Comparison of ENCODE assay signal across 1 cellular context in the genomic region with DNA sequence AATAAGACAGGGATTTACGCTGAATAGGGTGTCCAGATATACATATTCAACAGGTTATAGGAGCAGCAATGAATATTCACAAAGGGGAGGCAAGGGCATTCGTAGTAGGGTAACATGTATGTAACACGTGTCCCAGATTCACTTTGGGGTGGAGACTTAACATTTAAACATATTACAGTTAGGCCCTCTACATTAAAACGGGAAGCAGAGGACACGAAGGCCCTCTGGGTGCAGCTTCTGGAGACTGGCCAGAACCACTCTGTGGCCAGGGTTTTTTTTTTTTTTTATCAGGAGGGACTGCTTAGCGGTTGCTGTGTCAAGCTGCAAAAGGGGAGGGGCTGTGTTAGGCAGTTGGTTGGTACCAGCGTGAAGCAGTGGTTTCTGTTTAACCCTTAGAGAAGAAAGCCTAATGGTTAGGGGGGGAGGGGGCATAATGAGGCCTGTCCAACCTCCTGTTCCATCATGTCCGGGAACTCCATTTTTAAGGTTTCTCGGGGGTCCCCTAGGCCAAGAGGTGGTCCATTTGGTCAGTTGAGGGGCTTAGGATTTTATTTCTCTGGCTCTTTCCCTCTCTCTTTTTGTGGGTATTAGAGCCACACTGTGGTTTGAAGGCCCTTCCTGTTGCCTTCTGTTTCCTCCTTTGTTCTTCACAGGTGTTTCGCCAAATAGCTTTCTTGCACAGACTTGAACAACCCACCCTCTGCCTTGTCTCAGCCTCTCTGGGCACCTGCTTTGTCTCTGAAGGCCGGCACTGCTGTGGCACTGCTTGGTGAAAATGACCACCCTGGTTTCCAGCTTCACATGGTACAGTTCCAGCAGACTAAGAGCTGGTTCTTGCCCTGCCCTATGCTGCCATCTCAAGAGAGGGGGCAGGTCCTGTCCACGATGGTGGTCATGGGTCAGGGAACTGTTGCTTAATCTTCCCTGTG.
TF ChIP-seq lines count a peak whose summit lies in the region.

No MANE protein-coding gene starts in this region.

TF ChIP-seq in HEK293, 187 proteins besides CTCF, POLR2A, EP300 and RAD21 (continued from another document and continues in another):
- TF ChIP-seq, protein P1, sequence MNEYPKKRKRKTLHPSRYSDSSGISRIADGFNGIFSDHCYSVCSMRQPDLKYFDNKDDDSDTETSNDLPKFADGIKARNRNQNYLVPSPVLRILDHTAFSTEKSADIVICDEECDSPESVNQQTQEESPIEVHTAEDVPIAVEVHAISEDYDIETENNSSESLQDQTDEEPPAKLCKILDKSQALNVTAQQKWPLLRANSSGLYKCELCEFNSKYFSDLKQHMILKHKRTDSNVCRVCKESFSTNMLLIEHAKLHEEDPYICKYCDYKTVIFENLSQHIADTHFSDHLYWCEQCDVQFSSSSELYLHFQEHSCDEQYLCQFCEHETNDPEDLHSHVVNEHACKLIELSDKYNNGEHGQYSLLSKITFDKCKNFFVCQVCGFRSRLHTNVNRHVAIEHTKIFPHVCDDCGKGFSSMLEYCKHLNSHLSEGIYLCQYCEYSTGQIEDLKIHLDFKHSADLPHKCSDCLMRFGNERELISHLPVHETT (tag by site-specific recombination; IDR thresholded peaks at IDR 0.05), result no peak
- no peak for TF ChIP-seq ZNF133 (tag by site-specific recombination; IDR thresholded peaks at IDR 0.05)
- TF ChIP-seq, protein P2, sequence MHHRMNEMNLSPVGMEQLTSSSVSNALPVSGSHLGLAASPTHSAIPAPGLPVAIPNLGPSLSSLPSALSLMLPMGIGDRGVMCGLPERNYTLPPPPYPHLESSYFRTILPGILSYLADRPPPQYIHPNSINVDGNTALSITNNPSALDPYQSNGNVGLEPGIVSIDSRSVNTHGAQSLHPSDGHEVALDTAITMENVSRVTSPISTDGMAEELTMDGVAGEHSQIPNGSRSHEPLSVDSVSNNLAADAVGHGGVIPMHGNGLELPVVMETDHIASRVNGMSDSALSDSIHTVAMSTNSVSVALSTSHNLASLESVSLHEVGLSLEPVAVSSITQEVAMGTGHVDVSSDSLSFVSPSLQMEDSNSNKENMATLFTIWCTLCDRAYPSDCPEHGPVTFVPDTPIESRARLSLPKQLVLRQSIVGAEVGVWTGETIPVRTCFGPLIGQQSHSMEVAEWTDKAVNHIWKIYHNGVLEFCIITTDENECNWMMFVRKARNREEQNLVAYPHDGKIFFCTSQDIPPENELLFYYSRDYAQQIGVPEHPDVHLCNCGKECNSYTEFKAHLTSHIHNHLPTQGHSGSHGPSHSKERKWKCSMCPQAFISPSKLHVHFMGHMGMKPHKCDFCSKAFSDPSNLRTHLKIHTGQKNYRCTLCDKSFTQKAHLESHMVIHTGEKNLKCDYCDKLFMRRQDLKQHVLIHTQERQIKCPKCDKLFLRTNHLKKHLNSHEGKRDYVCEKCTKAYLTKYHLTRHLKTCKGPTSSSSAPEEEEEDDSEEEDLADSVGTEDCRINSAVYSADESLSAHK (tag by site-specific recombination; IDR thresholded peaks at IDR 0.05), result peak; percentile 49; the same call in 1 of the 2 replicates
- no peak for TF ChIP-seq ZNF560 (tag by site-specific recombination; IDR thresholded peaks at IDR 0.05; ENCODE audit: borderline replicate concordance)
- TF ChIP-seq ZNF658 (tag by site-specific recombination; IDR thresholded peaks at IDR 0.05), result no peak
- no peak for TF ChIP-seq ZNF155 (tag by site-specific recombination; IDR thresholded peaks at IDR 0.05)
- TF ChIP-seq, protein P3, sequence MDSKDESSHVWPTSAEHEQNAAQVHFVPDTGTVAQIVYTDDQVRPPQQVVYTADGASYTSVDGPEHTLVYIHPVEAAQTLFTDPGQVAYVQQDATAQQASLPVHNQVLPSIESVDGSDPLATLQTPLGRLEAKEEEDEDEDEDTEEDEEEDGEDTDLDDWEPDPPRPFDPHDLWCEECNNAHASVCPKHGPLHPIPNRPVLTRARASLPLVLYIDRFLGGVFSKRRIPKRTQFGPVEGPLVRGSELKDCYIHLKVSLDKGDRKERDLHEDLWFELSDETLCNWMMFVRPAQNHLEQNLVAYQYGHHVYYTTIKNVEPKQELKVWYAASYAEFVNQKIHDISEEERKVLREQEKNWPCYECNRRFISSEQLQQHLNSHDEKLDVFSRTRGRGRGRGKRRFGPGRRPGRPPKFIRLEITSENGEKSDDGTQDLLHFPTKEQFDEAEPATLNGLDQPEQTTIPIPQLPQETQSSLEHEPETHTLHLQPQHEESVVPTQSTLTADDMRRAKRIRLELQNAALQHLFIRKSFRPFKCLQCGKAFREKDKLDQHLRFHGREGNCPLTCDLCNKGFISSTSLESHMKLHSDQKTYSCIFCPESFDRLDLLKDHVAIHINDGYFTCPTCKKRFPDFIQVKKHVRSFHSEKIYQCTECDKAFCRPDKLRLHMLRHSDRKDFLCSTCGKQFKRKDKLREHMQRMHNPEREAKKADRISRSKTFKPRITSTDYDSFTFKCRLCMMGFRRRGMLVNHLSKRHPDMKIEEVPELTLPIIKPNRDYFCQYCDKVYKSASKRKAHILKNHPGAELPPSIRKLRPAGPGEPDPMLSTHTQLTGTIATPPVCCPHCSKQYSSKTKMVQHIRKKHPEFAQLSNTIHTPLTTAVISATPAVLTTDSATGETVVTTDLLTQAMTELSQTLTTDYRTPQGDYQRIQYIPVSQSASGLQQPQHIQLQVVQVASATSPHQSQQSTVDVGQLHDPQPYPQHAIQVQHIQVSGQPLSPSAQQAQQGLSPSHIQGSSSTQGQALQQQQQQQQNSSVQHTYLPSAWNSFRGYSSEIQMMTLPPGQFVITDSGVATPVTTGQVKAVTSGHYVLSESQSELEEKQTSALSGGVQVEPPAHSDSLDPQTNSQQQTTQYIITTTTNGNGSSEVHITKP (tag by site-specific recombination; IDR thresholded peaks at IDR 0.05), result peak; percentile 85
- no peak for TF ChIP-seq ZNF76 (tag by site-specific recombination; IDR thresholded peaks at IDR 0.05; ENCODE audit: borderline replicate concordance, low read depth)
- TF ChIP-seq ZNF530 (tag by site-specific recombination; IDR thresholded peaks at IDR 0.05; ENCODE audit: low read depth), result no peak
- TF ChIP-seq GLI2 (tag by site-specific recombination; IDR thresholded peaks at IDR 0.05; ENCODE audit: borderline replicate concordance, low read depth), result no peak
- TF ChIP-seq TCF7L2 (IDR thresholded peaks at IDR 0.05; ENCODE audit: borderline replicate concordance, low read depth, low read length), result no peak
- TF ChIP-seq, protein P4, sequence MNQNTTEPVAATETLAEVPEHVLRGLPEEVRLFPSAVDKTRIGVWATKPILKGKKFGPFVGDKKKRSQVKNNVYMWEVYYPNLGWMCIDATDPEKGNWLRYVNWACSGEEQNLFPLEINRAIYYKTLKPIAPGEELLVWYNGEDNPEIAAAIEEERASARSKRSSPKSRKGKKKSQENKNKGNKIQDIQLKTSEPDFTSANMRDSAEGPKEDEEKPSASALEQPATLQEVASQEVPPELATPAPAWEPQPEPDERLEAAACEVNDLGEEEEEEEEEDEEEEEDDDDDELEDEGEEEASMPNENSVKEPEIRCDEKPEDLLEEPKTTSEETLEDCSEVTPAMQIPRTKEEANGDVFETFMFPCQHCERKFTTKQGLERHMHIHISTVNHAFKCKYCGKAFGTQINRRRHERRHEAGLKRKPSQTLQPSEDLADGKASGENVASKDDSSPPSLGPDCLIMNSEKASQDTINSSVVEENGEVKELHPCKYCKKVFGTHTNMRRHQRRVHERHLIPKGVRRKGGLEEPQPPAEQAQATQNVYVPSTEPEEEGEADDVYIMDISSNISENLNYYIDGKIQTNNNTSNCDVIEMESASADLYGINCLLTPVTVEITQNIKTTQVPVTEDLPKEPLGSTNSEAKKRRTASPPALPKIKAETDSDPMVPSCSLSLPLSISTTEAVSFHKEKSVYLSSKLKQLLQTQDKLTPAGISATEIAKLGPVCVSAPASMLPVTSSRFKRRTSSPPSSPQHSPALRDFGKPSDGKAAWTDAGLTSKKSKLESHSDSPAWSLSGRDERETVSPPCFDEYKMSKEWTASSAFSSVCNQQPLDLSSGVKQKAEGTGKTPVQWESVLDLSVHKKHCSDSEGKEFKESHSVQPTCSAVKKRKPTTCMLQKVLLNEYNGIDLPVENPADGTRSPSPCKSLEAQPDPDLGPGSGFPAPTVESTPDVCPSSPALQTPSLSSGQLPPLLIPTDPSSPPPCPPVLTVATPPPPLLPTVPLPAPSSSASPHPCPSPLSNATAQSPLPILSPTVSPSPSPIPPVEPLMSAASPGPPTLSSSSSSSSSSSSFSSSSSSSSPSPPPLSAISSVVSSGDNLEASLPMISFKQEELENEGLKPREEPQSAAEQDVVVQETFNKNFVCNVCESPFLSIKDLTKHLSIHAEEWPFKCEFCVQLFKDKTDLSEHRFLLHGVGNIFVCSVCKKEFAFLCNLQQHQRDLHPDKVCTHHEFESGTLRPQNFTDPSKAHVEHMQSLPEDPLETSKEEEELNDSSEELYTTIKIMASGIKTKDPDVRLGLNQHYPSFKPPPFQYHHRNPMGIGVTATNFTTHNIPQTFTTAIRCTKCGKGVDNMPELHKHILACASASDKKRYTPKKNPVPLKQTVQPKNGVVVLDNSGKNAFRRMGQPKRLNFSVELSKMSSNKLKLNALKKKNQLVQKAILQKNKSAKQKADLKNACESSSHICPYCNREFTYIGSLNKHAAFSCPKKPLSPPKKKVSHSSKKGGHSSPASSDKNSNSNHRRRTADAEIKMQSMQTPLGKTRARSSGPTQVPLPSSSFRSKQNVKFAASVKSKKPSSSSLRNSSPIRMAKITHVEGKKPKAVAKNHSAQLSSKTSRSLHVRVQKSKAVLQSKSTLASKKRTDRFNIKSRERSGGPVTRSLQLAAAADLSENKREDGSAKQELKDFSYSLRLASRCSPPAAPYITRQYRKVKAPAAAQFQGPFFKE (tag by site-specific recombination; IDR thresholded peaks at IDR 0.05; ENCODE audit: borderline replicate concordance), result no peak
- TF ChIP-seq ZNF473 (tag by site-specific recombination; IDR thresholded peaks at IDR 0.05), result no peak
- TF ChIP-seq ZNF555 (tag by site-specific recombination; conservative IDR thresholded peaks at IDR 0.05), result no peak
- TF ChIP-seq GLIS1 (tag by site-specific recombination; IDR thresholded peaks at IDR 0.05), result peak; percentile 2; the same call in 1 of the 2 replicates
- no peak for TF ChIP-seq ZNF23 (tag by site-specific recombination; IDR thresholded peaks at IDR 0.05; ENCODE audit: borderline replicate concordance)
- TF ChIP-seq ZBTB8A (tag by site-specific recombination; IDR thresholded peaks at IDR 0.05), result no peak
- no peak for TF ChIP-seq ZNF785 (tag by site-specific recombination; IDR thresholded peaks at IDR 0.05)
- no peak for TF ChIP-seq KLF1 (tag by site-specific recombination; IDR thresholded peaks at IDR 0.05)
- no peak for TF ChIP-seq ZNF202 (tag by site-specific recombination; IDR thresholded peaks at IDR 0.05; ENCODE audit: borderline replicate concordance)
- no peak for TF ChIP-seq HOXC10 (CRISPR knock-in tag; IDR thresholded peaks at IDR 0.05)
- TF ChIP-seq SALL2 (tag by site-specific recombination; IDR thresholded peaks at IDR 0.05; ENCODE audit: borderline replicate concordance), result no peak
- peak; percentile 48; the same call in 1 of the 2 replicates for TF ChIP-seq ZNF24 (tag by site-specific recombination; IDR thresholded peaks at IDR 0.05)
- TF ChIP-seq ZBTB1 (tag by site-specific recombination; IDR thresholded peaks at IDR 0.05), result no peak
- TF ChIP-seq PRDM1 (tag by site-specific recombination; IDR thresholded peaks at IDR 0.05), result no peak
- TF ChIP-seq KLF10 (tag by site-specific recombination; IDR thresholded peaks at IDR 0.05), result no peak
- no peak for TF ChIP-seq HOXA7 (CRISPR knock-in tag; IDR thresholded peaks at IDR 0.05; ENCODE audit: borderline replicate concordance)
- no peak for TF ChIP-seq ZNF354C (tag by site-specific recombination; IDR thresholded peaks at IDR 0.05; ENCODE audit: borderline replicate concordance, low read depth)
- TF ChIP-seq, protein P5, sequence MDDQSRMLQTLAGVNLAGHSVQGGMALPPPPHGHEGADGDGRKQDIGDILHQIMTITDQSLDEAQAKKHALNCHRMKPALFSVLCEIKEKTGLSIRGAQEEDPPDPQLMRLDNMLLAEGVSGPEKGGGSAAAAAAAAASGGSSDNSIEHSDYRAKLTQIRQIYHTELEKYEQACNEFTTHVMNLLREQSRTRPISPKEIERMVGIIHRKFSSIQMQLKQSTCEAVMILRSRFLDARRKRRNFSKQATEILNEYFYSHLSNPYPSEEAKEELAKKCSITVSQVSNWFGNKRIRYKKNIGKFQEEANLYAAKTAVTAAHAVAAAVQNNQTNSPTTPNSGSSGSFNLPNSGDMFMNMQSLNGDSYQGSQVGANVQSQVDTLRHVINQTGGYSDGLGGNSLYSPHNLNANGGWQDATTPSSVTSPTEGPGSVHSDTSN (CRISPR knock-in tag; IDR thresholded peaks at IDR 0.05), result no peak
- TF ChIP-seq, protein P6, sequence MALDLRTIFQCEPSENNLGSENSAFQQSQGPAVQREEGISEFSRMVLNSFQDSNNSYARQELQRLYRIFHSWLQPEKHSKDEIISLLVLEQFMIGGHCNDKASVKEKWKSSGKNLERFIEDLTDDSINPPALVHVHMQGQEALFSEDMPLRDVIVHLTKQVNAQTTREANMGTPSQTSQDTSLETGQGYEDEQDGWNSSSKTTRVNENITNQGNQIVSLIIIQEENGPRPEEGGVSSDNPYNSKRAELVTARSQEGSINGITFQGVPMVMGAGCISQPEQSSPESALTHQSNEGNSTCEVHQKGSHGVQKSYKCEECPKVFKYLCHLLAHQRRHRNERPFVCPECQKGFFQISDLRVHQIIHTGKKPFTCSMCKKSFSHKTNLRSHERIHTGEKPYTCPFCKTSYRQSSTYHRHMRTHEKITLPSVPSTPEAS (tag by site-specific recombination; IDR thresholded peaks at IDR 0.05), result no peak
- no peak for TF ChIP-seq ZNF529 (tag by site-specific recombination; IDR thresholded peaks at IDR 0.05; ENCODE audit: insufficient replicate concordance)
- TF ChIP-seq ZNF266 (tag by site-specific recombination; IDR thresholded peaks at IDR 0.05; ENCODE audit: low read depth), result no peak
- no peak for TF ChIP-seq MEIS1 (CRISPR knock-in tag; IDR thresholded peaks at IDR 0.05; ENCODE audit: borderline replicate concordance)
- no peak for TF ChIP-seq ZBTB7A (tag by site-specific recombination; IDR thresholded peaks at IDR 0.05; ENCODE audit: low read depth)
- no peak for TF ChIP-seq SP3 (tag by site-specific recombination; IDR thresholded peaks at IDR 0.05)
- no peak for TF ChIP-seq HOXD13 (CRISPR knock-in tag; IDR thresholded peaks at IDR 0.05; ENCODE audit: borderline replicate concordance)
- no peak for TF ChIP-seq GLIS2 (tag by site-specific recombination; IDR thresholded peaks at IDR 0.05)
- TF ChIP-seq ZNF433 (tag by site-specific recombination; IDR thresholded peaks at IDR 0.05; ENCODE audit: low read depth), result no peak
- no peak for TF ChIP-seq ZNF423 (tag by site-specific recombination; IDR thresholded peaks at IDR 0.05)
- 0 out of 2 replicates have a peak, but pooled peaks have one; percentile 35 for TF ChIP-seq ZXDB (tag by site-specific recombination; IDR thresholded peaks at IDR 0.05)
- 0 out of 2 replicates have a peak, but pooled peaks have one; percentile 17 for TF ChIP-seq ZEB2 (tag by site-specific recombination; IDR thresholded peaks at IDR 0.05)
- no peak for TF ChIP-seq ZNF623 (tag by site-specific recombination; IDR thresholded peaks at IDR 0.05)
